Comparison of ENCODE assay signal across 8 cellular contexts in genomic region chr1:189429610-189430009, GRCh38.
DNase-seq lines count a peak whose midpoint lies in the region; ATAC-seq, FAIRE-seq and TF ChIP-seq lines count a peak whose summit lies in the region.

No MANE protein-coding gene starts in this region.

- ATAC-seq in heart right ventricle (peak in 3 of 8 donors; percentile 34 to 72 (median 35)), Right ventricle myocardium inferior (no peak), HG02759 (IDR thresholded peaks at IDR 0.05; ENCODE audit: unreplicated experiment) (no peak)

- H3K36me3 Mint-ChIP-seq in T-helper 2 cell treated with Interferon-gamma antibody and Interleukin-4, amounts not matched to agents 5 μg/mL and 100 μg/mL, for 36 hours (ENCODE audit: low read depth): no peaks in the 10 kb centered on the region

- no peaks in the 10 kb centered on the region for H3K4me1 ChIP-seq in heart right ventricle

- DNase-seq in heart right ventricle (no peak), Right ventricle myocardium inferior (ENCODE audit: missing footprints) (no peak), NCI-H82 treated with DMSO at 0.1 percent for 48 hours (lab: John Stamatoyannopoulos, UW; ENCODE audit: unreplicated experiment) (peak; percentile 38), erythroblast (lab: John Stamatoyannopoulos, UW) (peak; percentile 38 to 51), urothelium cell line (ENCODE audit: low spot score) (peak; percentile 42), caudate nucleus (lab: John Stamatoyannopoulos, UW) (no peak)
- DNase-seq in T-helper 2 cell treated with Interferon-gamma antibody and Interleukin-4, amounts not matched to agents 5 μg/mL and 100 μg/mL, for 36 hours (ENCODE audit: low spot score): no peak

- no peaks in the 10 kb centered on the region for H3K27me3 Mint-ChIP-seq in T-helper 2 cell treated with Interferon-gamma antibody and Interleukin-4, amounts not matched to agents 5 μg/mL and 100 μg/mL, for 36 hours (ENCODE audit: low read depth)

- H3K9me3 Mint-ChIP-seq in T-helper 2 cell treated with Interferon-gamma antibody and Interleukin-4, amounts not matched to agents 5 μg/mL and 100 μg/mL, for 36 hours: peaks cover 11% of the 10 kb centered on the region

- H3K4me3 ChIP-seq in heart right ventricle: no peak overlapping the region

- no peaks in the 10 kb centered on the region for H3K9me3 ChIP-seq in heart right ventricle

- no peaks in the 10 kb centered on the region for H3K36me3 ChIP-seq in heart right ventricle

- H3K27me3 ChIP-seq in heart right ventricle: no peaks in the 10 kb centered on the region

- no peak overlapping the region for H3K27ac ChIP-seq in heart right ventricle
- H3K27ac ChIP-seq in caudate nucleus (ENCODE audit: low read depth, low read length): no peak overlapping the region

- no peaks in the 10 kb centered on the region for H3K4me1 Mint-ChIP-seq in T-helper 2 cell treated with Interferon-gamma antibody and Interleukin-4, amounts not matched to agents 5 μg/mL and 100 μg/mL, for 36 hours (ENCODE audit: low read depth)

- H3K27ac Mint-ChIP-seq in T-helper 2 cell treated with Interferon-gamma antibody and Interleukin-4, amounts not matched to agents 5 μg/mL and 100 μg/mL, for 36 hours: no peak overlapping the region

- peak in 5 of 9 donors; percentile 12 to 43 (median 37) for TF ChIP-seq CTCF in heart right ventricle (IDR thresholded peaks at IDR 0.05)

- no peak for FAIRE-seq in urothelium cell line (lab: Jason Lieb, UNC)

- 31 to 41% methylated on average over 4 of the region's 4 CpGs for WGBS in heart right ventricle, 2 donors

- no peak overlapping the region for H3K4me3 Mint-ChIP-seq in T-helper 2 cell treated with Interferon-gamma antibody and Interleukin-4, amounts not matched to agents 5 μg/mL and 100 μg/mL, for 36 hours

- TF ChIP-seq POLR2A in erythroblast (IDR thresholded peaks at IDR 0.05; ENCODE audit: low read length): no peak

- intact Hi-C loops in heart right ventricle (cut with DNase I): no loop called here
- intact Hi-C loops in Right ventricle myocardium inferior (cut with DNase I): no loop called here

Comparison
In these comparisons a context has a peak if more than half of its experiments do, and no peak if none do; other contexts are left out.
1. DNase-seq: peak in NCI-H82 treated with DMSO at 0.1 percent for 48 hours (single experiment), erythroblast (2 of 2) and urothelium cell line (single experiment); none in heart right ventricle (0 of 2), Right ventricle myocardium inferior (single experiment), caudate nucleus (0 of 61) and T-helper 2 cell treated with Interferon-gamma antibody and Interleukin-4, amounts not matched to agents 5 μg/mL and 100 μg/mL, for 36 hours (single experiment).